8 cellular contexts compared by ENCODE assay signal in genomic region chr2:120251863-120252206, GRCh38. TPM values are rescaled to one million over a fixed set of nuclear protein-coding genes. Genes with fewer than 3 reads are reported as not detected.
A peak's percentile ranks its signal among the peaks of the same experiment; 100 is the strongest.
DNase-seq lines count a peak whose midpoint lies in the region; ATAC-seq and TF ChIP-seq lines count a peak whose summit lies in the region.

No MANE protein-coding gene starts in this region.

- H3K4me3 ChIP-seq in iPS-18a (ENCODE audit: low read length) (peak overlapping the region; percentile 89), stomach smooth muscle (ENCODE audit: low read length in 2 of 2) (peak overlapping the region; percentile 79 to 91)

- no peaks in the 10 kb centered on the region for H3K9me3 ChIP-seq in iPS-18a (ENCODE audit: control insufficient read depth, low read depth, low read length)
- H3K9me3 ChIP-seq in stomach smooth muscle (ENCODE audit: control insufficient read depth in 2 of 2, low read length in 2 of 2) = no peaks in the 10 kb centered on the region

- H3K9ac ChIP-seq in iPS-18a (ENCODE audit: low read length) (peak overlapping the region; percentile 46), stomach smooth muscle (ENCODE audit: low read length in 2 of 2) (peak overlapping the region; percentile 62 to 70)

- peak overlapping the region; percentile 64 for H3K27ac Mint-ChIP-seq in activated CD4-positive, alpha-beta memory T cell treated with anti-CD3 and anti-CD28 coated beads, Interleukin-2, amount 10 ng/mL, durations not matched to agents 7 days and 5 days

- POLR2A ChIA-PET in activated CD4-positive, alpha-beta memory T cell treated with anti-CD3 and anti-CD28 coated beads, Interleukin-2, amount 10 ng/mL, durations not matched to agents 7 days and 5 days (lab: Charles Lee) = interaction anchor here (0.9 to 3.9 kb wide), 15 partner anchors 10 to 322 kb away, joined by 3 to 45 read pairs (median 7); partner anchors contain the start of gene TMEM185B

- H3K4me3 Mint-ChIP-seq in activated CD4-positive, alpha-beta memory T cell treated with anti-CD3 and anti-CD28 coated beads, Interleukin-2, amount 10 ng/mL, durations not matched to agents 7 days and 5 days = peak overlapping the region; percentile 99

- no peak for ATAC-seq in GM18873 (IDR thresholded peaks at IDR 0.05; ENCODE audit: low FRiP score, unreplicated experiment)

- H3K27ac ChIP-seq in iPS-18a (ENCODE audit: low read length) = no peak overlapping the region
- peak overlapping the region; percentile 49 for H3K27ac ChIP-seq in stomach smooth muscle (ENCODE audit: low read length)

- DNase-seq in NOMO-1 treated with DMSO at 0.1 percent for 48 hours (lab: John Stamatoyannopoulos, UW; ENCODE audit: unreplicated experiment) = peak; percentile 38
- no peak for DNase-seq in NOMO-1 treated with dmso at 0.1 percent for 144 hours (lab: John Stamatoyannopoulos, UW; ENCODE audit: unreplicated experiment)
- DNase-seq in activated CD4-positive, alpha-beta memory T cell treated with anti-CD3 and anti-CD28 coated beads, Interleukin-2, amount 10 ng/mL, durations not matched to agents 7 days and 5 days = no peak
- no peak for DNase-seq in DMS79 treated with DMSO at 0.1 percent for 48 hours (lab: John Stamatoyannopoulos, UW)
- no peak for DNase-seq in GM10266 (ENCODE audit: extremely low spot score)

- no peak for TF ChIP-seq CTCF in GM10266 (IDR thresholded peaks at IDR 0.05; ENCODE audit: control insufficient read depth, insufficient read depth, low read depth, missing control alignments)

- H3K9me3 Mint-ChIP-seq in activated CD4-positive, alpha-beta memory T cell treated with anti-CD3 and anti-CD28 coated beads, Interleukin-2, amount 10 ng/mL, durations not matched to agents 7 days and 5 days = no peaks in the 10 kb centered on the region

- H3K4me1 ChIP-seq in iPS-18a (ENCODE audit: control insufficient read depth, low read depth, low read length) (peaks cover 14% of the 10 kb centered on the region), stomach smooth muscle (ENCODE audit: control insufficient read depth, insufficient read depth, low read length) (peaks cover 18% of the 10 kb centered on the region)

- peaks cover 60% of the 10 kb centered on the region for H3K4me1 Mint-ChIP-seq in activated CD4-positive, alpha-beta memory T cell treated with anti-CD3 and anti-CD28 coated beads, Interleukin-2, amount 10 ng/mL, durations not matched to agents 7 days and 5 days

- peaks cover 31% of the 10 kb centered on the region for H3K36me3 Mint-ChIP-seq in activated CD4-positive, alpha-beta memory T cell treated with anti-CD3 and anti-CD28 coated beads, Interleukin-2, amount 10 ng/mL, durations not matched to agents 7 days and 5 days (ENCODE audit: low read depth)

- H3K27me3 ChIP-seq in iPS-18a (ENCODE audit: control insufficient read depth, insufficient read depth, low read length) (peaks cover 59% of the 10 kb centered on the region), stomach smooth muscle (ENCODE audit: control insufficient read depth in 1 of 2, insufficient read depth in 2 of 2, low read length in 2 of 2) (no peaks in the 10 kb centered on the region)

- CTCF ChIA-PET in activated CD4-positive, alpha-beta memory T cell treated with anti-CD3 and anti-CD28 coated beads, Interleukin-2, amount 10 ng/mL, durations not matched to agents 7 days and 5 days (lab: Charles Lee) = interaction anchor here (0.8 to 6.7 kb wide), 10 partner anchors 10 to 142 kb away, joined by 3 to 48 read pairs (median 4); no protein-coding TSS in a partner anchor

- peaks cover 12% of the 10 kb centered on the region for H3K27me3 Mint-ChIP-seq in activated CD4-positive, alpha-beta memory T cell treated with anti-CD3 and anti-CD28 coated beads, Interleukin-2, amount 10 ng/mL, durations not matched to agents 7 days and 5 days

- no peaks in the 10 kb centered on the region for H3K36me3 ChIP-seq in iPS-18a (ENCODE audit: control insufficient read depth, low read depth, low read length)
- H3K36me3 ChIP-seq in stomach smooth muscle (ENCODE audit: control insufficient read depth in 2 of 2, insufficient read depth in 2 of 2, low read length in 2 of 2) = no peaks in the 10 kb centered on the region

RNA-seq across cellular contexts. Expression of gene RALB, which starts 0.8 kb away (rescaled TPM):
- total RNA-seq in activated CD4-positive, alpha-beta memory T cell treated with anti-CD3 and anti-CD28 coated beads, Interleukin-2, amount 10 ng/mL, durations not matched to agents 7 days and 5 days = 10 to 100 TPM; 59.2 to 59.3 TPM

RNA-seq across cellular contexts. Expression of gene TMEM185B, which starts 28.6 kb away (rescaled TPM):
- 10 to 100 TPM; 19.2 to 21.8 TPM for total RNA-seq in activated CD4-positive, alpha-beta memory T cell treated with anti-CD3 and anti-CD28 coated beads, Interleukin-2, amount 10 ng/mL, durations not matched to agents 7 days and 5 days
